Comparison of ENCODE assay signal across 8 cellular contexts in the genomic region with DNA sequence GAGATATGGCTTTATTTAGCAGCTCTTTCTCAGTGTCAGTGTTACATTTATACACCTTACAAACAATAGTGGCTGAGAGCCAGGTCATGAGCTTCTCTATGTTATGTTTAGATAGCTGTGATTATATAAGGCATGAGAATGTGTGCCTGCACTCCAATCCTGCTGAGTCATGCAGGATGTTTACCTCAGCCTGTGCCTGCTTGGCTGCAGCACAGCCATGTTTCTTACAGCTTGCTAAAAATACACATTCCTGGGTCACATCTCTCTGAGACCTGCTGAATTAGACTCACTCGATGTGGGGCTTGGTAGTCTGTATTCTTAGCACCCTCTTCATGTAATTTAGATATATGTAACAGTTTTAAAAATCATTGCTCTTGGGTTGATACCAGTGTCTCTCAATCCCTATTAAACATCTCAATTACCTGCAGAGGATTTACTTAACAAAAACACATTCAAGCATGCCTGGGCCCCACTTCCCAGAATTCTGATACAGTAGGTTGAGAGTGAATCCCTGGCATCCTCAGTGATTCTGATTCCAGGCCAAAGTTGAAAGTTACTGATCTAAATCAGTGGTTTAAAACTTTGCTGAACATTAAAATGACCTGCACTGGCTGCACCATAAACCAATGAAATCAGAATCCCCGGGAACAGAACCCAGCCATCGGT.
DNase-seq lines count a peak whose midpoint lies in the region; ATAC-seq and TF ChIP-seq lines count a peak whose summit lies in the region.

No MANE protein-coding gene starts in this region.

- no peak for ATAC-seq in HG02610 (IDR thresholded peaks at IDR 0.05; ENCODE audit: unreplicated experiment)

- TF ChIP-seq CTCF in epithelial cell of esophagus (IDR thresholded peaks at IDR 0.05; ENCODE audit: insufficient read depth, low read depth, low read length, missing control alignments), result no peak

- H3K4me3 Mint-ChIP-seq in CD8-positive, alpha-beta memory T cell, result no peak overlapping the region
- no peak overlapping the region for H3K4me3 Mint-ChIP-seq in activated naive CD8-positive, alpha-beta T cell treated with anti-CD3 and anti-CD28 coated beads for 36 hours

- H3K9ac ChIP-seq in muscle layer of colon (ENCODE audit: low read length), result no peak overlapping the region

- H3K4me1 ChIP-seq in muscle layer of colon (ENCODE audit: insufficient read depth, low read length), result peaks cover 35% of the 10 kb centered on the region
- H3K4me1 ChIP-seq in CD8-positive, alpha-beta memory T cell (ENCODE audit: insufficient read depth, low read length), result no peaks in the 10 kb centered on the region

- peaks cover 0 to 7% (median 4%) of the 10 kb centered on the region in 5 donors for H3K9me3 Mint-ChIP-seq in CD8-positive, alpha-beta memory T cell
- H3K9me3 Mint-ChIP-seq in activated naive CD8-positive, alpha-beta T cell treated with anti-CD3 and anti-CD28 coated beads for 36 hours, result peaks cover 4% of the 10 kb centered on the region

- POLR2A ChIA-PET in CD8-positive, alpha-beta memory T cell (lab: Charles Lee), result no interaction called here

- H3K27ac ChIP-seq in muscle layer of colon (ENCODE audit: low read depth, low read length), result peak overlapping the region; percentile 63
- H3K27ac ChIP-seq in CD8-positive, alpha-beta memory T cell (ENCODE audit: low read depth, low read length), result no peak overlapping the region

- H3K4me3 ChIP-seq in epithelial cell of esophagus (ENCODE audit: low read length) (no peak overlapping the region), muscle layer of colon (ENCODE audit: low read depth in 1 of 2, low read length in 2 of 2) (no peak overlapping the region)
- H3K4me3 ChIP-seq in CD8-positive, alpha-beta memory T cell (ENCODE audit: low read length), result no peak overlapping the region

- CTCF ChIA-PET in CD8-positive, alpha-beta memory T cell (lab: Charles Lee), result no interaction called here

- H3K4me1 Mint-ChIP-seq in CD8-positive, alpha-beta memory T cell, result no peaks in the 10 kb centered on the region
- H3K4me1 Mint-ChIP-seq in activated naive CD8-positive, alpha-beta T cell treated with anti-CD3 and anti-CD28 coated beads for 36 hours, result no peaks in the 10 kb centered on the region

- H3K36me3 Mint-ChIP-seq in CD8-positive, alpha-beta memory T cell, result peaks cover 0 to 2% (median 0%) of the 10 kb centered on the region in 3 donors
- no peaks in the 10 kb centered on the region for H3K36me3 Mint-ChIP-seq in activated naive CD8-positive, alpha-beta T cell treated with anti-CD3 and anti-CD28 coated beads for 36 hours

- H3K27me3 Mint-ChIP-seq in CD8-positive, alpha-beta memory T cell, result peaks cover 1 to 26% of the 10 kb centered on the region in 2 donors
- peaks cover 13% of the 10 kb centered on the region for H3K27me3 Mint-ChIP-seq in activated naive CD8-positive, alpha-beta T cell treated with anti-CD3 and anti-CD28 coated beads for 36 hours

- H3K36me3 ChIP-seq in muscle layer of colon (ENCODE audit: insufficient read depth, low read length), result no peaks in the 10 kb centered on the region
- no peaks in the 10 kb centered on the region for H3K36me3 ChIP-seq in CD8-positive, alpha-beta memory T cell (ENCODE audit: insufficient read depth, low read length)

- H3K9me3 ChIP-seq in muscle layer of colon (ENCODE audit: low read length), result no peaks in the 10 kb centered on the region
- H3K9me3 ChIP-seq in CD8-positive, alpha-beta memory T cell (ENCODE audit: low read length), result no peaks in the 10 kb centered on the region

- H3K27me3 ChIP-seq in muscle layer of colon (ENCODE audit: control insufficient read depth in 1 of 2, insufficient read depth in 2 of 2, low read length in 2 of 2), result no peaks in the 10 kb centered on the region
- no peaks in the 10 kb centered on the region for H3K27me3 ChIP-seq in CD8-positive, alpha-beta memory T cell (ENCODE audit: insufficient read depth, low read length, poor library complexity, severe bottlenecking)

- DNase-seq in Caki2 (ENCODE audit: low read depth) (peak; percentile 59), NCI-H510A treated with DMSO at 0.1 percent for 48 hours (lab: John Stamatoyannopoulos, UW) (peak; percentile 21), epithelial cell of esophagus (ENCODE audit: low read depth) (peak; percentile 94), NCI-H526 treated with DMSO at 0.1 percent for 48 hours (lab: John Stamatoyannopoulos, UW) (no peak)
- DNase-seq in CD8-positive, alpha-beta memory T cell, result no peak
- no peak for DNase-seq in activated naive CD8-positive, alpha-beta T cell treated with anti-CD3 and anti-CD28 coated beads for 36 hours

- H3K27ac Mint-ChIP-seq in CD8-positive, alpha-beta memory T cell, result no peak overlapping the region
- H3K27ac Mint-ChIP-seq in activated naive CD8-positive, alpha-beta T cell treated with anti-CD3 and anti-CD28 coated beads for 36 hours, result no peak overlapping the region

- in situ Hi-C loops in Caki2 (cut with HindIII; ENCODE audit: low pct_unique_long_range_greater_than_20kb, low sequenced_read_pairs), result no loop called here

Comparison
In these comparisons a context has a peak if more than half of its experiments do, and no peak if none do; other contexts are left out.
1. DNase-seq: peak in Caki2 (single experiment), NCI-H510A treated with DMSO at 0.1 percent for 48 hours (single experiment) and epithelial cell of esophagus (single experiment); none in NCI-H526 treated with DMSO at 0.1 percent for 48 hours (single experiment), CD8-positive, alpha-beta memory T cell (0 of 5) and activated naive CD8-positive, alpha-beta T cell treated with anti-CD3 and anti-CD28 coated beads for 36 hours (single experiment).